Comparison of ENCODE assay signal across 1 cellular context in genomic region chr6:37570801-37571200, GRCh38.
A peak's percentile ranks its signal among the peaks of the same experiment; 100 is the strongest.
TF ChIP-seq lines count a peak whose summit lies in the region.

No MANE protein-coding gene starts in this region.

TF ChIP-seq in PFSK-1, 5 proteins besides CTCF, POLR2A, EP300 and RAD21 (continued from another document):
- peak; percentile 34 to 83; a peak in 2 of 4 replicates for TF ChIP-seq REST (IDR thresholded peaks at IDR 0.05; ENCODE audit: insufficient read depth in 1 of 2, low read depth in 2 of 2, low read length in 2 of 2)
